1 cellular context compared by ENCODE assay signal in genomic region chr1:226993676-226994356, GRCh38.
TF ChIP-seq lines count a peak whose summit lies in the region.

No MANE protein-coding gene starts in this region.

TF ChIP-seq in GM23338, 12 proteins besides CTCF, POLR2A, EP300 and RAD21 (continued from another document):
- TF ChIP-seq, protein P1, sequence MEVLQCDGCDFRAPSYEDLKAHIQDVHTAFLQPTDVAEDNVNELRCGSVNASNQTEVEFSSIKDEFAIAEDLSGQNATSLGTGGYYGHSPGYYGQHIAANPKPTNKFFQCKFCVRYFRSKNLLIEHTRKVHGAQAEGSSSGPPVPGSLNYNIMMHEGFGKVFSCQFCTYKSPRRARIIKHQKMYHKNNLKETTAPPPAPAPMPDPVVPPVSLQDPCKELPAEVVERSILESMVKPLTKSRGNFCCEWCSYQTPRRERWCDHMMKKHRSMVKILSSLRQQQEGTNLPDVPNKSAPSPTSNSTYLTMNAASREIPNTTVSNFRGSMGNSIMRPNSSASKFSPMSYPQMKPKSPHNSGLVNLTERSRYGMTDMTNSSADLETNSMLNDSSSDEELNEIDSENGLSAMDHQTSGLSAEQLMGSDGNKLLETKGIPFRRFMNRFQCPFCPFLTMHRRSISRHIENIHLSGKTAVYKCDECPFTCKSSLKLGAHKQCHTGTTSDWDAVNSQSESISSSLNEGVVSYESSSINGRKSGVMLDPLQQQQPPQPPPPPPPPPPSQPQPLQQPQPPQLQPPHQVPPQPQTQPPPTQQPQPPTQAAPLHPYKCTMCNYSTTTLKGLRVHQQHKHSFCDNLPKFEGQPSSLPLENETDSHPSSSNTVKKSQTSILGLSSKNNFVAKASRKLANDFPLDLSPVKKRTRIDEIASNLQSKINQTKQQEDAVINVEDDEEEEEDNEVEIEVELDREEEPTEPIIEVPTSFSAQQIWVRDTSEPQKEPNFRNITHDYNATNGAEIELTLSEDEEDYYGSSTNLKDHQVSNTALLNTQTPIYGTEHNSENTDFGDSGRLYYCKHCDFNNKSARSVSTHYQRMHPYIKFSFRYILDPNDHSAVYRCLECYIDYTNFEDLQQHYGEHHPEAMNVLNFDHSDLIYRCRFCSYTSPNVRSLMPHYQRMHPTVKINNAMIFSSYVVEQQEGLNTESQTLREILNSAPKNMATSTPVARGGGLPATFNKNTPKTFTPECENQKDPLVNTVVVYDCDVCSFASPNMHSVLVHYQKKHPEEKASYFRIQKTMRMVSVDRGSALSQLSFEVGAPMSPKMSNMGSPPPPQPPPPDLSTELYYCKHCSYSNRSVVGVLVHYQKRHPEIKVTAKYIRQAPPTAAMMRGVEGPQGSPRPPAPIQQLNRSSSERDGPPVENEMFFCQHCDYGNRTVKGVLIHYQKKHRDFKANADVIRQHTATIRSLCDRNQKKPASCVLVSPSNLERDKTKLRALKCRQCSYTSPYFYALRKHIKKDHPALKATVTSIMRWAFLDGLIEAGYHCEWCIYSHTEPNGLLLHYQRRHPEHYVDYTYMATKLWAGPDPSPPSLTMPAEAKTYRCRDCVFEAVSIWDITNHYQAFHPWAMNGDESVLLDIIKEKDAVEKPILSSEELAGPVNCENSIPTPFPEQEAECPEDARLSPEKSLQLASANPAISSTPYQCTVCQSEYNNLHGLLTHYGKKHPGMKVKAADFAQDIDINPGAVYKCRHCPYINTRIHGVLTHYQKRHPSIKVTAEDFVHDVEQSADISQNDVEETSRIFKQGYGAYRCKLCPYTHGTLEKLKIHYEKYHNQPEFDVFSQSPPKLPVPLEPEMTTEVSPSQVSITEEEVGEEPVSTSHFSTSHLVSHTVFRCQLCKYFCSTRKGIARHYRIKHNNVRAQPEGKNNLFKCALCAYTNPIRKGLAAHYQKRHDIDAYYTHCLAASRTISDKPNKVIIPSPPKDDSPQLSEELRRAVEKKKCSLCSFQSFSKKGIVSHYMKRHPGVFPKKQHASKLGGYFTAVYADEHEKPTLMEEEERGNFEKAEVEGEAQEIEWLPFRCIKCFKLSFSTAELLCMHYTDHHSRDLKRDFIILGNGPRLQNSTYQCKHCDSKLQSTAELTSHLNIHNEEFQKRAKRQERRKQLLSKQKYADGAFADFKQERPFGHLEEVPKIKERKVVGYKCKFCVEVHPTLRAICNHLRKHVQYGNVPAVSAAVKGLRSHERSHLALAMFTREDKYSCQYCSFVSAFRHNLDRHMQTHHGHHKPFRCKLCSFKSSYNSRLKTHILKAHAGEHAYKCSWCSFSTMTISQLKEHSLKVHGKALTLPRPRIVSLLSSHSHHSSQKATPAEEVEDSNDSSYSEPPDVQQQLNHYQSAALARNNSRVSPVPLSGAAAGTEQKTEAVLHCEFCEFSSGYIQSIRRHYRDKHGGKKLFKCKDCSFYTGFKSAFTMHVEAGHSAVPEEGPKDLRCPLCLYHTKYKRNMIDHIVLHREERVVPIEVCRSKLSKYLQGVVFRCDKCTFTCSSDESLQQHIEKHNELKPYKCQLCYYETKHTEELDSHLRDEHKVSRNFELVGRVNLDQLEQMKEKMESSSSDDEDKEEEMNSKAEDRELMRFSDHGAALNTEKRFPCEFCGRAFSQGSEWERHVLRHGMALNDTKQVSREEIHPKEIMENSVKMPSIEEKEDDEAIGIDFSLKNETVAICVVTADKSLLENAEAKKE (CRISPR knock-in tag; IDR thresholded peaks at IDR 0.05) = no peak
- TF ChIP-seq ZNF331 (CRISPR knock-in tag; IDR thresholded peaks at IDR 0.05; ENCODE audit: low read depth) = no peak
- no peak for TF ChIP-seq POLR2AphosphoS5 (IDR thresholded peaks at IDR 0.05; ENCODE audit: low read depth)
